24 cellular contexts compared by ENCODE assay signal in the genomic region with DNA sequence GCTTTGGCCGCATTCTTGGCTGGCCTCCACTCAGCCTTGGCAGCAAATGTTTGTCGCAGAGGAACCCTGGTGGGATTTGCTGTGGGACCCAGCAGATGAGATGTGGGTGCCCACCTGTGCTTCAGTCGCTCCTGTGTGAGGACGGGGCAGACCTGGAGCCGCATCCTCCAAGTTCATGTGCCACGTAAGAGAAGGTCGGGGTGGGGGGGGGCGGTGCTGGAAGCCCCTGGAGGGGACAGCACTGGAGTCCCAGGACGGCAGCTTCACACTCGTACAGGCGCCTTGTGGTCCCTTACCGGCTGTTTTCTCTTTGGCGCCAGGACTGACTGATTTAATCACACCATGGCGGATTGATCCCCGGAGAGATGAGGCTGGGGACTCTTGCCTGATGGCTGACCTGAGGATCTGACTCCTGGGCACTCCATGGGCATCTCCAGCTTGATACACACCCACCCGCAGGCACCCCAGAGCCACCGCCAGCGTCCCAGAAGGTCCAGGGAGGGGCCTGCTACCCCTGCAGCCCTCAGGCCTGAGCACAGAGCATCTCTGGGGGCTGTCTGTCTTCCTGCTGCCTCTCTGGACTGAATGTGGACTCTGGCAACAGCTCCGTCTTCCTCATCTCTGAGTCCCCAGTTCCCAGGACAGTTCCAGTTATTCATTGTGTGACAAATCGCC. TPM values are rescaled to one million over a fixed set of nuclear protein-coding genes. Genes with fewer than 3 reads are reported as not detected.
"Had no signal": no experiment of that assay in that cellular context is flagged by ENCODE, and none has a peak within 500 bp of the region (broad histone marks: within the 10 kb centered on the region; RNA-seq: fewer than 3 reads in every experiment).

No MANE protein-coding gene starts in this region.

- H3K4me1 ChIP-seq: ascending aorta, parathyroid adenoma, psoas muscle, suprapubic skin, tibial artery had no signal

- H3K4me3 Mint-ChIP-seq: activated CD4-positive, alpha-beta T cell treated with anti-CD3 and anti-CD28 coated beads, Interleukin-2, amount 10 ng/mL, durations not matched to agents 7 days and 5 days; activated CD8-positive, alpha-beta T cell treated with anti-CD3 and anti-CD28 coated beads, Interleukin-2, amount 10 ng/mL, durations not matched to agents 7 days and 5 days; activated naive CD4-positive, alpha-beta T cell treated with anti-CD3 and anti-CD28 coated beads, Interleukin-2, amount 10 ng/mL, durations not matched to agents 7 days and 5 days; activated naive CD8-positive, alpha-beta T cell treated with anti-CD3 and anti-CD28 coated beads, Interleukin-2, amount 10 ng/mL, durations not matched to agents 7 days and 5 days; brain; naive thymus-derived CD8-positive, alpha-beta T cell; neural crest cell; T-helper 17 cell had no signal

- ATAC-seq: activated CD8-positive, alpha-beta T cell treated with anti-CD3 and anti-CD28 coated beads, Interleukin-2, amount 10 ng/mL, durations not matched to agents 7 days and 5 days; left ventricle myocardium superior; naive thymus-derived CD8-positive, alpha-beta T cell; T-helper 17 cell had no signal

- H3K36me3 ChIP-seq: ascending aorta, cardiac muscle cell, suprapubic skin, tibial artery, WERI-Rb-1 had no signal

- DNase-seq: activated CD4-positive, alpha-beta T cell treated with anti-CD3 and anti-CD28 coated beads, Interleukin-2, amount 10 ng/mL, durations not matched to agents 7 days and 5 days; activated CD4-positive, CD25-positive, alpha-beta regulatory T cell treated with anti-CD3 and anti-CD28 coated beads, Interleukin-2, amount 50 U/mL, for 72 hours; activated CD8-positive, alpha-beta T cell treated with anti-CD3 and anti-CD28 coated beads, Interleukin-2, amount 10 ng/mL, durations not matched to agents 7 days and 5 days; activated gamma-delta T cell; activated naive CD4-positive, alpha-beta T cell treated with anti-CD3 and anti-CD28 coated beads, Interleukin-2, amount 10 ng/mL, durations not matched to agents 7 days and 5 days; activated naive CD8-positive, alpha-beta T cell treated with anti-CD3 and anti-CD28 coated beads, Interleukin-2, amount 10 ng/mL, durations not matched to agents 7 days and 5 days; left ventricle myocardium superior; naive thymus-derived CD8-positive, alpha-beta T cell; nucleus accumbens; psoas muscle; stimulated activated CD4-positive, alpha-beta T cell treated with anti-CD3 and anti-CD28 coated beads, Interleukin-15, amount 100 ng/mL, for 24 hours; stimulated activated CD4-positive, alpha-beta T cell treated with anti-CD3 and anti-CD28 coated beads, Interleukin-2, amount 100 ng/mL, for 24 hours; stimulated activated naive CD4-positive, alpha-beta T cell; T-helper 17 cell; T1000; WERI-Rb-1 had no signal

- H3K79me2 ChIP-seq: parathyroid adenoma had no signal

- H3K4me3 ChIP-seq: ascending aorta, cardiac muscle cell, psoas muscle, smooth muscle cell, suprapubic skin, tibial artery had no signal

- H3K27me3 ChIP-seq: ascending aorta, cardiac muscle cell had no signal

- H3K27ac Mint-ChIP-seq: activated CD4-positive, alpha-beta T cell treated with anti-CD3 and anti-CD28 coated beads, Interleukin-2, amount 10 ng/mL, durations not matched to agents 7 days and 5 days; activated CD8-positive, alpha-beta T cell treated with anti-CD3 and anti-CD28 coated beads, Interleukin-2, amount 10 ng/mL, durations not matched to agents 7 days and 5 days; activated naive CD4-positive, alpha-beta T cell treated with anti-CD3 and anti-CD28 coated beads, Interleukin-2, amount 10 ng/mL, durations not matched to agents 7 days and 5 days; activated naive CD8-positive, alpha-beta T cell treated with anti-CD3 and anti-CD28 coated beads, Interleukin-2, amount 10 ng/mL, durations not matched to agents 7 days and 5 days; brain; T-helper 17 cell had no signal

- H3K27ac ChIP-seq: ascending aorta, cardiac muscle cell, parathyroid adenoma, psoas muscle, suprapubic skin, tibial artery, WERI-Rb-1 had no signal

- H3K4me1 Mint-ChIP-seq: activated CD4-positive, alpha-beta T cell treated with anti-CD3 and anti-CD28 coated beads, Interleukin-2, amount 10 ng/mL, durations not matched to agents 7 days and 5 days; activated naive CD4-positive, alpha-beta T cell treated with anti-CD3 and anti-CD28 coated beads, Interleukin-2, amount 10 ng/mL, durations not matched to agents 7 days and 5 days; activated naive CD8-positive, alpha-beta T cell treated with anti-CD3 and anti-CD28 coated beads, Interleukin-2, amount 10 ng/mL, durations not matched to agents 7 days and 5 days; naive thymus-derived CD8-positive, alpha-beta T cell; neural crest cell; T-helper 17 cell had no signal

- H3K9me3 Mint-ChIP-seq: activated CD4-positive, alpha-beta T cell treated with anti-CD3 and anti-CD28 coated beads, Interleukin-2, amount 10 ng/mL, durations not matched to agents 7 days and 5 days; activated naive CD8-positive, alpha-beta T cell treated with anti-CD3 and anti-CD28 coated beads, Interleukin-2, amount 10 ng/mL, durations not matched to agents 7 days and 5 days; naive thymus-derived CD8-positive, alpha-beta T cell; neural crest cell had no signal

- H3K4me2 ChIP-seq: smooth muscle cell had no signal

- H3K36me3 Mint-ChIP-seq: activated naive CD4-positive, alpha-beta T cell treated with anti-CD3 and anti-CD28 coated beads, Interleukin-2, amount 10 ng/mL, durations not matched to agents 7 days and 5 days; activated naive CD8-positive, alpha-beta T cell treated with anti-CD3 and anti-CD28 coated beads, Interleukin-2, amount 10 ng/mL, durations not matched to agents 7 days and 5 days; brain; naive thymus-derived CD8-positive, alpha-beta T cell had no signal

- H2AFZ ChIP-seq: parathyroid adenoma had no signal

- H3K27me3 Mint-ChIP-seq: activated CD4-positive, alpha-beta T cell treated with anti-CD3 and anti-CD28 coated beads, Interleukin-2, amount 10 ng/mL, durations not matched to agents 7 days and 5 days; activated naive CD8-positive, alpha-beta T cell treated with anti-CD3 and anti-CD28 coated beads, Interleukin-2, amount 10 ng/mL, durations not matched to agents 7 days and 5 days had no signal

RNA-seq across cellular contexts. Expression of gene GRTP1, which starts 10.0 kb away (rescaled TPM):
- total RNA-seq: activated CD8-positive, alpha-beta T cell treated with anti-CD3 and anti-CD28 coated beads, Interleukin-2, amount 10 ng/mL, durations not matched to agents 7 days and 5 days; activated naive CD8-positive, alpha-beta T cell treated with anti-CD3 and anti-CD28 coated beads, Interleukin-2, amount 10 ng/mL, durations not matched to agents 7 days and 5 days; naive thymus-derived CD8-positive, alpha-beta T cell had no signal
- polyA plus RNA-seq: naive thymus-derived CD8-positive, alpha-beta T cell had no signal
